In genomic region chr6:156729248-156729647, GRCh38 we compare ENCODE assay signal across 13 cellular contexts. TPM values are rescaled to one million over a fixed set of nuclear protein-coding genes. Genes with fewer than 3 reads are reported as not detected.
DNase-seq lines count a peak whose midpoint lies in the region; ATAC-seq and TF ChIP-seq lines count a peak whose summit lies in the region.
"Had no signal": no experiment of that assay in that cellular context is flagged by ENCODE, and none has a peak within 500 bp of the region (broad histone marks: within the 10 kb centered on the region; RNA-seq: fewer than 3 reads in every experiment).

No MANE protein-coding gene starts in this region.

- H3K4me3 ChIP-seq in brain microvascular endothelial cell (ENCODE audit: low read depth, low read length): no peak overlapping the region
- H3K4me3 ChIP-seq: lung had no signal

- in situ Hi-C loops in brain microvascular endothelial cell (cut with HindIII; ENCODE audit: low pct_ligation_motif_present, low sequenced_read_pairs): no loop called here

- peak; percentile 72 for ATAC-seq in GM19452 (IDR thresholded peaks at IDR 0.05; ENCODE audit: unreplicated experiment)
- no peak for ATAC-seq in HG03108 (IDR thresholded peaks at IDR 0.05; ENCODE audit: unreplicated experiment)
- ATAC-seq in HG03196 (IDR thresholded peaks at IDR 0.05; ENCODE audit: unreplicated experiment): no peak
- ATAC-seq: effector memory CD8-positive, alpha-beta T cell had no signal

- intact Hi-C loops in head of caudate nucleus (cut with DNase I): no loop called here

- no peak overlapping the region for H3K27ac ChIP-seq in brain microvascular endothelial cell

- peak; percentile 86 for DNase-seq in A172 (ENCODE audit: low spot score)
- DNase-seq in HT1080 (ENCODE audit: low read depth): peak; percentile 87
- peak; percentile 79 for DNase-seq in brain microvascular endothelial cell
- no peak for DNase-seq in SIG-M5 treated with dmso at 0.1 percent for 504 hours (lab: John Stamatoyannopoulos, UW; ENCODE audit: unreplicated experiment)
- no peak for DNase-seq in head of caudate nucleus
- DNase-seq: activated T-cell treated with anti-CD3 and anti-CD28 coated beads for 4 hours; effector memory CD8-positive, alpha-beta T cell; NCI-H2029 treated with DMSO at 0.1 percent for 48 hours; stimulated activated naive CD4-positive, alpha-beta T cell had no signal

- H3K36me3 ChIP-seq in brain microvascular endothelial cell (replicated peaks): no peaks in the 10 kb centered on the region

- TF ChIP-seq CTCF in brain microvascular endothelial cell (IDR thresholded peaks at IDR 0.05; ENCODE audit: low read depth, low read length, missing control alignments): no peak

- no peaks in the 10 kb centered on the region for H3K27me3 ChIP-seq in brain microvascular endothelial cell (replicated peaks)

RNA-seq across cellular contexts. Expression of gene ARID1B, which starts 47.9 kb away (rescaled TPM):
- total RNA-seq in A172 (2014; rRNA removed; shearing (Covaris generic)): 13.8 and 14.4 TPM in 2 replicates
- 11.2 and 15.5 TPM in 2 replicates for total RNA-seq in HT1080 (2014; rRNA removed; shearing (Covaris generic))
- 16.0 and 20.9 TPM in 2 replicates for polyA plus RNA-seq in HT1080 (2015; cell fraction: cytosol; rRNA removed)
- polyA plus RNA-seq in HT1080 (2015; cell fraction: nucleus; rRNA removed): 23.8 and 26.2 TPM in 2 replicates

Comparison
In these comparisons a context has a peak if more than half of its experiments do, and no peak if none do; other contexts are left out.
1. DNase-seq: peak in A172 (single experiment), HT1080 (single experiment) and brain microvascular endothelial cell (single experiment); none in SIG-M5 treated with dmso at 0.1 percent for 504 hours (single experiment) and head of caudate nucleus (0 of 42).